In the genomic region with DNA sequence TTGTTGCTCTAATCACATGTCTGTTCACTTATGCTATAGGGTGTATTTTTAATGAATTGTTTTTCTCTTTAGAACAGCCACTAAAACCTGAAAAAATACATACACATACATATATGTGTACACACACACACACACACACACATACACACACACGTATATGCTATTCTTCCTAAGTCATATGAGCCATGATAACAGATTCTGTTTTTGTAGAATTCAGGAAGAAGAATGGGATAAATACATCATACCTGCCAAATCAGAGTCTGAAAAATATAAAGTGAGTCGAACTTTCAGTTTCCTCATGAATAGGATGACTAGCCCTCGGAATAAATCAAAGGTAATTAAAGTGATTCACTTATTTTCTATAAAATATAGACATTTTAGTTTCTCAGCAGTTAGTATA, we compare ENCODE assay signal across 24 cellular contexts.
"Had no signal": no experiment of that assay in that cellular context is flagged by ENCODE, and none has a peak within 500 bp of the region (broad histone marks: within the 10 kb centered on the region; RNA-seq: fewer than 3 reads in every experiment).

No MANE protein-coding gene starts in this region.

- H3K4me3 ChIP-seq: coronary artery, lung, prostate gland, right atrium auricular region, sigmoid colon, stomach, testis, tibial artery, upper lobe of left lung had no signal

- H3K4me3 Mint-ChIP-seq: effector memory CD8-positive, alpha-beta T cell; immature natural killer cell; naive thymus-derived CD8-positive, alpha-beta T cell; nephron progenitor cell; stimulated activated effector memory CD8-positive, alpha-beta T cell treated with anti-CD3 and anti-CD28 coated beads, Interleukin-12 subunit alpha, Interleukin-12 subunit beta, amount 100 ng/mL, for 72 hours had no signal

- H3K27me3 ChIP-seq: right atrium auricular region, sigmoid colon, stomach, testis, tibial artery, upper lobe of left lung had no signal

- H3K4me1 Mint-ChIP-seq: immature natural killer cell; naive thymus-derived CD8-positive, alpha-beta T cell; stimulated activated effector memory CD8-positive, alpha-beta T cell treated with anti-CD3 and anti-CD28 coated beads, Interleukin-12 subunit alpha, Interleukin-12 subunit beta, amount 100 ng/mL, for 72 hours had no signal

- H3K27ac Mint-ChIP-seq: effector memory CD8-positive, alpha-beta T cell; immature natural killer cell; naive thymus-derived CD8-positive, alpha-beta T cell; nephron progenitor cell; stimulated activated effector memory CD8-positive, alpha-beta T cell treated with anti-CD3 and anti-CD28 coated beads, Interleukin-12 subunit alpha, Interleukin-12 subunit beta, amount 100 ng/mL, for 72 hours had no signal

- H3K4me1 ChIP-seq: prostate gland, sigmoid colon had no signal

- H3K27ac ChIP-seq: coronary artery, prostate gland, right atrium auricular region, sigmoid colon, stomach, tibial artery, upper lobe of left lung had no signal

- H3K9me3 Mint-ChIP-seq: effector memory CD8-positive, alpha-beta T cell; immature natural killer cell; naive thymus-derived CD8-positive, alpha-beta T cell; nephron progenitor cell; stimulated activated effector memory CD8-positive, alpha-beta T cell treated with anti-CD3 and anti-CD28 coated beads, Interleukin-12 subunit alpha, Interleukin-12 subunit beta, amount 100 ng/mL, for 72 hours had no signal

- ATAC-seq: effector memory CD8-positive, alpha-beta T cell; left colon; naive thymus-derived CD8-positive, alpha-beta T cell; stimulated activated effector memory CD8-positive, alpha-beta T cell treated with anti-CD3 and anti-CD28 coated beads, Interleukin-12 subunit alpha, Interleukin-12 subunit beta, amount 100 ng/mL, for 72 hours had no signal

- H3K36me3 ChIP-seq: prostate gland, right atrium auricular region, sigmoid colon, upper lobe of left lung had no signal

- H3K9me3 ChIP-seq: prostate gland, right atrium auricular region, sigmoid colon, stomach, testis, tibial artery, upper lobe of left lung had no signal

- DNase-seq: effector memory CD8-positive, alpha-beta T cell; hypothalamus; immature natural killer cell; islet precursor cell; kidney glomerular epithelial cell; left colon; left ventricle myocardium superior; naive thymus-derived CD8-positive, alpha-beta T cell; nephron progenitor cell; nucleus accumbens; sigmoid colon; stimulated activated CD4-positive, alpha-beta T cell treated with anti-CD3 and anti-CD28 coated beads, Interleukin-2, amount 100 ng/mL, for 24 hours; stimulated activated CD4-positive, alpha-beta T cell treated with anti-CD3 and anti-CD28 coated beads, Interleukin-4, amount 100 ng/mL, for 24 hours; stimulated activated naive CD4-positive, alpha-beta T cell treated with Interleukin-2 at 50 U/mL for 16 hours; stomach; substantia nigra; tibial artery; upper lobe of left lung had no signal

- H3K36me3 Mint-ChIP-seq: naive thymus-derived CD8-positive, alpha-beta T cell; stimulated activated effector memory CD8-positive, alpha-beta T cell treated with anti-CD3 and anti-CD28 coated beads, Interleukin-12 subunit alpha, Interleukin-12 subunit beta, amount 100 ng/mL, for 72 hours had no signal
